Comparison of ENCODE assay signal across 1 cellular context in the genomic region with DNA sequence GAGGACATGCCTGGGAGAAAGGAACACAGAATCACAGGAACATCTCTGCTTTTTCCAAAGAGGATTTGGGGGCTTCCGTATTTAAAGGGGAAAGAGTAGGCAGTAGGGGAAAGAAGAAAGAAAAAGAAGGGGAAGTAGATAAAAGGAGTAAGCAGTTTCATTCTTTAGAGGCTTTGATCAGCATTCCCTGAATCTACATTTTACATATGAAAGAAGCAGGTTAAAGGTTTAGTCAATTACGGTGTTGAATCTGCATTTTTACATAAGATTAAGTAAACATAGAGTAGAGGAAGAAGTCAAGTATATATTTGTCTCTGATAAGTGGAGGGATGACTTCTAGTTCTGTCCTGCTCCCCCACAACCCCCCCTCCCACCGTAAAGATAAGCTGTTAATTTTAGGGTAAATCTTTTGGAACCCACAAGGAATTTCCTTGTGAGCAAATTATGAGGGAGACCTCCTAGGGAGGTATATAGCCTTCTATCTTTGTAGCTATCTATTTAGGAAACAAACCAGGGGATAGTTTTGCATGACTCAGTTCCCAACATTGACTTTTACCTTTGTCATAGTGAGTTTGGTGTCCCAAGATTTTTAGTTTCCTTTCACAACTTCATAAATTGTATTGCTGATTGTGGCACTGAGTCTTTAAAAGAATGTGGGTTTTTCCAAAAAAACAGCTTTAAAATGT.
TF ChIP-seq lines count a peak whose summit lies in the region.

No MANE protein-coding gene starts in this region.

TF ChIP-seq in GM23338, 12 proteins besides CTCF, POLR2A, EP300 and RAD21:
- TF ChIP-seq, protein P1, sequence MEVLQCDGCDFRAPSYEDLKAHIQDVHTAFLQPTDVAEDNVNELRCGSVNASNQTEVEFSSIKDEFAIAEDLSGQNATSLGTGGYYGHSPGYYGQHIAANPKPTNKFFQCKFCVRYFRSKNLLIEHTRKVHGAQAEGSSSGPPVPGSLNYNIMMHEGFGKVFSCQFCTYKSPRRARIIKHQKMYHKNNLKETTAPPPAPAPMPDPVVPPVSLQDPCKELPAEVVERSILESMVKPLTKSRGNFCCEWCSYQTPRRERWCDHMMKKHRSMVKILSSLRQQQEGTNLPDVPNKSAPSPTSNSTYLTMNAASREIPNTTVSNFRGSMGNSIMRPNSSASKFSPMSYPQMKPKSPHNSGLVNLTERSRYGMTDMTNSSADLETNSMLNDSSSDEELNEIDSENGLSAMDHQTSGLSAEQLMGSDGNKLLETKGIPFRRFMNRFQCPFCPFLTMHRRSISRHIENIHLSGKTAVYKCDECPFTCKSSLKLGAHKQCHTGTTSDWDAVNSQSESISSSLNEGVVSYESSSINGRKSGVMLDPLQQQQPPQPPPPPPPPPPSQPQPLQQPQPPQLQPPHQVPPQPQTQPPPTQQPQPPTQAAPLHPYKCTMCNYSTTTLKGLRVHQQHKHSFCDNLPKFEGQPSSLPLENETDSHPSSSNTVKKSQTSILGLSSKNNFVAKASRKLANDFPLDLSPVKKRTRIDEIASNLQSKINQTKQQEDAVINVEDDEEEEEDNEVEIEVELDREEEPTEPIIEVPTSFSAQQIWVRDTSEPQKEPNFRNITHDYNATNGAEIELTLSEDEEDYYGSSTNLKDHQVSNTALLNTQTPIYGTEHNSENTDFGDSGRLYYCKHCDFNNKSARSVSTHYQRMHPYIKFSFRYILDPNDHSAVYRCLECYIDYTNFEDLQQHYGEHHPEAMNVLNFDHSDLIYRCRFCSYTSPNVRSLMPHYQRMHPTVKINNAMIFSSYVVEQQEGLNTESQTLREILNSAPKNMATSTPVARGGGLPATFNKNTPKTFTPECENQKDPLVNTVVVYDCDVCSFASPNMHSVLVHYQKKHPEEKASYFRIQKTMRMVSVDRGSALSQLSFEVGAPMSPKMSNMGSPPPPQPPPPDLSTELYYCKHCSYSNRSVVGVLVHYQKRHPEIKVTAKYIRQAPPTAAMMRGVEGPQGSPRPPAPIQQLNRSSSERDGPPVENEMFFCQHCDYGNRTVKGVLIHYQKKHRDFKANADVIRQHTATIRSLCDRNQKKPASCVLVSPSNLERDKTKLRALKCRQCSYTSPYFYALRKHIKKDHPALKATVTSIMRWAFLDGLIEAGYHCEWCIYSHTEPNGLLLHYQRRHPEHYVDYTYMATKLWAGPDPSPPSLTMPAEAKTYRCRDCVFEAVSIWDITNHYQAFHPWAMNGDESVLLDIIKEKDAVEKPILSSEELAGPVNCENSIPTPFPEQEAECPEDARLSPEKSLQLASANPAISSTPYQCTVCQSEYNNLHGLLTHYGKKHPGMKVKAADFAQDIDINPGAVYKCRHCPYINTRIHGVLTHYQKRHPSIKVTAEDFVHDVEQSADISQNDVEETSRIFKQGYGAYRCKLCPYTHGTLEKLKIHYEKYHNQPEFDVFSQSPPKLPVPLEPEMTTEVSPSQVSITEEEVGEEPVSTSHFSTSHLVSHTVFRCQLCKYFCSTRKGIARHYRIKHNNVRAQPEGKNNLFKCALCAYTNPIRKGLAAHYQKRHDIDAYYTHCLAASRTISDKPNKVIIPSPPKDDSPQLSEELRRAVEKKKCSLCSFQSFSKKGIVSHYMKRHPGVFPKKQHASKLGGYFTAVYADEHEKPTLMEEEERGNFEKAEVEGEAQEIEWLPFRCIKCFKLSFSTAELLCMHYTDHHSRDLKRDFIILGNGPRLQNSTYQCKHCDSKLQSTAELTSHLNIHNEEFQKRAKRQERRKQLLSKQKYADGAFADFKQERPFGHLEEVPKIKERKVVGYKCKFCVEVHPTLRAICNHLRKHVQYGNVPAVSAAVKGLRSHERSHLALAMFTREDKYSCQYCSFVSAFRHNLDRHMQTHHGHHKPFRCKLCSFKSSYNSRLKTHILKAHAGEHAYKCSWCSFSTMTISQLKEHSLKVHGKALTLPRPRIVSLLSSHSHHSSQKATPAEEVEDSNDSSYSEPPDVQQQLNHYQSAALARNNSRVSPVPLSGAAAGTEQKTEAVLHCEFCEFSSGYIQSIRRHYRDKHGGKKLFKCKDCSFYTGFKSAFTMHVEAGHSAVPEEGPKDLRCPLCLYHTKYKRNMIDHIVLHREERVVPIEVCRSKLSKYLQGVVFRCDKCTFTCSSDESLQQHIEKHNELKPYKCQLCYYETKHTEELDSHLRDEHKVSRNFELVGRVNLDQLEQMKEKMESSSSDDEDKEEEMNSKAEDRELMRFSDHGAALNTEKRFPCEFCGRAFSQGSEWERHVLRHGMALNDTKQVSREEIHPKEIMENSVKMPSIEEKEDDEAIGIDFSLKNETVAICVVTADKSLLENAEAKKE (CRISPR knock-in tag; IDR thresholded peaks at IDR 0.05): no peak
- peak; percentile 82; the same call in 1 of the 2 replicates for TF ChIP-seq NANOG (IDR thresholded peaks at IDR 0.05; ENCODE audit: borderline replicate concordance)
- no peak for TF ChIP-seq CREB1 (CRISPR knock-in tag; IDR thresholded peaks at IDR 0.05; ENCODE audit: low read depth)
- no peak for TF ChIP-seq STAT1 (IDR thresholded peaks at IDR 0.05; ENCODE audit: unreplicated experiment)
TF ChIP-seq in GM23338: peak in this region for 1.
